In the genomic region with DNA sequence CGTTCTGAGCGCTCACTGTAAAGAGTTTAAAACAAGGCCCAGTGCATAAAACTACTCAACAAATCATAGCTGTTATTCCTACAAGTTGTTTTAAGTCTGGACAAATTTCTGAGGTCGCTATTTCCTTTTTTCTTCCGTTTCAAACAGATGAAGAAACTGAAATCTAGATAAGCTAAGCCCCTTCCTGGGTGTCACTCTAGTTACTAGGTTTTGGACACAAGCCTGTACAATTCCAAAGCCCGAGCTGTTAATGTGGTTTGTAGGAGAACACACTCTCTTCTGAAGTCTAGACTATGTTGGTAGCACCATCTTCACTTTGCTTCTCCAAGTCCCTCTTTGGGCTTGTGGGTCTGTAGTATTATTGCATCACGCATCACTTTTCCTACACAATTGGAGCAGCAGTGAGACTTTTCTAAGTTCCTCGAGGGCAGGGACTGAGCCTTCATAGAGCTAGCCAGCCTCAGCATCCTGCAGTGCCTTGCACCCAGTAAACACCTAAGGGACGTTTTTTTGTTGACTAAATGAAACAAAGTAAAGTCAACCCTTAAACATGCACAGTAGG, we compare ENCODE assay signal across 27 cellular contexts.
"Had no signal": no experiment of that assay in that cellular context is flagged by ENCODE, and none has a peak within 500 bp of the region (broad histone marks: within the 10 kb centered on the region; RNA-seq: fewer than 3 reads in every experiment).

No MANE protein-coding gene starts in this region.

- H3K27ac ChIP-seq: SJSA1 had no signal

- ATAC-seq: HepG2, T-helper 17 cell had no signal

- H3K36me3 ChIP-seq: MG63, SJSA1 had no signal

- H3K4me3 ChIP-seq: MG63, SJSA1 had no signal

- H3K27me3 ChIP-seq: MG63, SJSA1 had no signal

- FAIRE-seq: HepG2, RCC 7860 had no signal

- H3K9me3 ChIP-seq: MG63, SJSA1, SK-N-SH had no signal

- H3K9ac ChIP-seq: SK-N-SH had no signal

- DNase-seq: IMR-90; KBM-7; MG63; NCI-H1092; NCI-H1105 treated with DMSO at 0.1 percent for 48 hours; NCI-H1417 treated with DMSO at 0.1 percent for 48 hours; NCI-H146; NCI-H1694 treated with DMSO at 0.1 percent for 48 hours; NCI-H1930; NCI-H2081; NCI-H2107; NCI-H2171; NCI-H226; NCI-H446; NCI-H510A; NCI-H524 treated with DMSO at 0.1 percent for 48 hours; NCI-H774; NK-92 treated with Interleukin-12 subunit alpha and Interleukin-12 subunit beta, amount 100 ng/mL, for 24 hours; Right ventricle myocardium superior; RPMI8226; SIG-M5; SK-N-SH; T-helper 1 cell; T-helper 17 cell had no signal

- H3K4me2 ChIP-seq: SK-N-SH had no signal

- H3K4me1 ChIP-seq: SJSA1 had no signal
